In the genomic region with DNA sequence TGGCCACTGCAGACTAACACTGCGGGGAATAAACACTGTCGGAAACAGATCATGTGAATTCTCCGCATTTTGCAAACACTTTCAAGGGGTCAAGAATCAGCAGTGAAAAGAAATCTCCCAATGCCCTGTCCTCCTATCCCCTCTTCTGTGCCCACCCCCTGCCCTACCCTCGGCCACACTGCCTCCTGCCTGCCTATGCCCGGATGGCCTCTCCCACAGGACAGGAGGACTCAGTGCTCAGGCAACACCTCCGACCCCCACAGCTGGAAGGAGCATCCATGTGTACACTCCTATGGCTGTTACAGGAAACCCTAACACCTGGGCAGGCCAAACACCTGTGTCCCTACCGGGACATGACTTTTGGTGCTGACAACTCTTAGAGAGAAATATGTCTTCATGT, we compare ENCODE assay signal across 15 cellular contexts.
"Had no signal": no experiment of that assay in that cellular context is flagged by ENCODE, and none has a peak within 500 bp of the region (broad histone marks: within the 10 kb centered on the region; RNA-seq: fewer than 3 reads in every experiment).

No MANE protein-coding gene starts in this region.

- H3K9me3 ChIP-seq: heart left ventricle, right atrium auricular region, suprapubic skin, thyroid gland had no signal

- H3K9me3 Mint-ChIP-seq: dendritic cell treated with granulocyte-macrophage colony-stimulating factor and Interleukin-4, amounts not matched to agents 40 ng/mL and 50 ng/mL, for 4 days; naive thymus-derived CD4-positive, alpha-beta T cell; type B pancreatic cell had no signal

- H3K4me1 ChIP-seq: foreskin keratinocyte had no signal

- DNase-seq: erythroblast; foreskin keratinocyte; heart left ventricle; hippocampal formation; left colon; naive thymus-derived CD4-positive, alpha-beta T cell; posterior cingulate gyrus; stimulated activated CD4-positive, alpha-beta T cell treated with anti-CD3 and anti-CD28 coated beads, Interleukin-2, amount 100 ng/mL, for 48 hours; stimulated activated naive CD8-positive, alpha-beta T cell treated with anti-CD3 and anti-CD28 coated beads, Interleukin-15, Interleukin-2, amounts not matched to agents 100 U/mL and 50 U/mL, for 24 hours; thyroid gland had no signal

- H3K27ac Mint-ChIP-seq: dendritic cell treated with granulocyte-macrophage colony-stimulating factor and Interleukin-4, amounts not matched to agents 40 ng/mL and 50 ng/mL, for 4 days; type B pancreatic cell had no signal

- H3K4me3 Mint-ChIP-seq: dendritic cell treated with granulocyte-macrophage colony-stimulating factor and Interleukin-4, amounts not matched to agents 40 ng/mL and 50 ng/mL, for 4 days; naive thymus-derived CD4-positive, alpha-beta T cell; type B pancreatic cell had no signal

- ATAC-seq: foreskin keratinocyte; left colon; naive thymus-derived CD4-positive, alpha-beta T cell; stimulated activated naive CD8-positive, alpha-beta T cell treated with anti-CD3 and anti-CD28 coated beads, Interleukin-15, Interleukin-2, amounts not matched to agents 100 U/mL and 50 U/mL, for 24 hours had no signal

- H3K27me3 Mint-ChIP-seq: naive thymus-derived CD4-positive, alpha-beta T cell; type B pancreatic cell had no signal

- H3K27ac ChIP-seq: foreskin keratinocyte, heart left ventricle, right atrium auricular region, suprapubic skin, thyroid gland had no signal

- H3K27me3 ChIP-seq: foreskin keratinocyte, right atrium auricular region, suprapubic skin, thyroid gland had no signal

- H3K4me3 ChIP-seq: heart left ventricle, right atrium auricular region, smooth muscle cell, suprapubic skin, thyroid gland had no signal
